In genomic region chr12:109735825-109736551, GRCh38 we compare ENCODE assay signal across 13 cellular contexts. TPM values are rescaled to one million over a fixed set of nuclear protein-coding genes. Genes with fewer than 3 reads are reported as not detected.
DNase-seq lines count a peak whose midpoint lies in the region; ATAC-seq and TF ChIP-seq lines count a peak whose summit lies in the region.
"Had no signal": no experiment of that assay in that cellular context is flagged by ENCODE, and none has a peak within 500 bp of the region (broad histone marks: within the 10 kb centered on the region; RNA-seq: fewer than 3 reads in every experiment).

No MANE protein-coding gene starts in this region.

- no peak overlapping the region for H2AFZ ChIP-seq in IMR-90 (replicated peaks; ENCODE audit: low read length, poor library complexity)

- no peak overlapping the region for H2BK20ac ChIP-seq in IMR-90 (ENCODE audit: low read depth, low read length)

- TF ChIP-seq CTCF in 22Rv1 (IDR thresholded peaks at IDR 0.05) (no peak), IMR-90 (conservative IDR thresholded peaks at IDR 0.05; ENCODE audit: low read depth, low read length) (no peak), mucosa of descending colon (IDR thresholded peaks at IDR 0.05) (no peak)

- H3K27me3 ChIP-seq in IMR-90 (ENCODE audit: control insufficient read depth, insufficient read depth, low read length) = peaks cover 34% of the 10 kb centered on the region

- no TSS peak for BruUV-seq in IMR-90 (replicated peaks; lab: Mats Ljungman, UMichigan)

- no peak overlapping the region for H4K5ac ChIP-seq in IMR-90 (ENCODE audit: low read depth, low read length)

- H3K36me3 ChIP-seq in IMR-90 (ENCODE audit: control insufficient read depth, insufficient read depth, low read length) (no peaks in the 10 kb centered on the region), mucosa of descending colon (ENCODE audit: low read depth) (no peaks in the 10 kb centered on the region)

- no peak overlapping the region for H4K91ac ChIP-seq in IMR-90 (ENCODE audit: insufficient read depth, low read depth, low read length)

- no peaks in the 10 kb centered on the region for H4K20me1 ChIP-seq in IMR-90 (ENCODE audit: insufficient read depth, low read length)

- no peak overlapping the region for H3K9ac ChIP-seq in IMR-90 (ENCODE audit: low read depth, low read length)

- H3K9me3 ChIP-seq in IMR-90 (ENCODE audit: control insufficient read depth, insufficient read depth, low read length) = no peaks in the 10 kb centered on the region
- no peaks in the 10 kb centered on the region for H3K9me3 ChIP-seq in mucosa of descending colon

- no peak overlapping the region for H3K4ac ChIP-seq in IMR-90 (ENCODE audit: low read depth, low read length)

- H3K27ac ChIP-seq in 22Rv1 (peak overlapping the region; percentile 78), IMR-90 (ENCODE audit: insufficient read depth, low read length) (no peak overlapping the region)

- dilution Hi-C loops in IMR-90 (cut with HindIII; ENCODE audit: low sequenced_read_pairs, unreplicated experiment) = no loop called here

- H3K9me1 ChIP-seq in IMR-90 (ENCODE audit: insufficient read depth, low read length) = peaks cover 7% of the 10 kb centered on the region; the same call in 1 of the 2 replicates

- no peak for TF ChIP-seq POLR2A in IMR-90 (IDR thresholded peaks at IDR 0.05; ENCODE audit: low read depth, low read length)

- no peak overlapping the region for H2BK120ac ChIP-seq in IMR-90 (ENCODE audit: low read depth, low read length)

- H3K4me3 ChIP-seq in IMR-90 (ENCODE audit: insufficient read depth, low read depth, low read length) = no peak overlapping the region
- H3K4me3 ChIP-seq in mucosa of descending colon = no peak overlapping the region

- in situ Hi-C loops in IMR-90 (cut with MboI; ENCODE audit: low sequenced_read_pairs) = no loop called here

- H3K56ac ChIP-seq in IMR-90 (ENCODE audit: extremely low read depth, insufficient read depth, low read length) = no peak overlapping the region

- H4K8ac ChIP-seq in IMR-90 (ENCODE audit: low read depth in 2 of 2, low read length in 2 of 2) = no peak overlapping the region

- no peak overlapping the region for H3K18ac ChIP-seq in IMR-90 (ENCODE audit: low read depth, low read length)

- H2AK5ac ChIP-seq in IMR-90 (ENCODE audit: low read depth, low read length) = no peak overlapping the region

- 58% methylated on average over 3 of the region's 9 CpGs; no CpG with 5 or more reads in 1 of the 2 experiments for WGBS in IMR-90 (ENCODE audit: extremely low coverage in 2 of 2, insufficient read length in 1 of 2), 2 experiments

- H2BK5ac ChIP-seq in IMR-90 (ENCODE audit: low read depth, low read length, poor library complexity, severe bottlenecking) = no peak overlapping the region

- peaks cover 2% of the 10 kb centered on the region; the same call in 1 of the 2 replicates for H3K4me1 ChIP-seq in IMR-90 (ENCODE audit: control insufficient read depth, insufficient read depth, low read length)
- H3K4me1 ChIP-seq in mucosa of descending colon (ENCODE audit: low read depth) = no peaks in the 10 kb centered on the region

- ATAC-seq in IMR-90 (ENCODE audit: low read depth) (no peak), mucosa of descending colon (no peak), GM18502 (IDR thresholded peaks at IDR 0.05; ENCODE audit: poor library complexity, unreplicated experiment) (no peak)

- H2AK9ac ChIP-seq in IMR-90 (replicated peaks; ENCODE audit: low read depth, low read length, poor library complexity) = peak overlapping the region; percentile 45

- no peaks in the 10 kb centered on the region for H3K79me1 ChIP-seq in IMR-90 (ENCODE audit: low read depth in 1 of 2, low read length in 2 of 2)

- H3K4me2 ChIP-seq in IMR-90 (ENCODE audit: low read depth, low read length) = no peak overlapping the region

- no peak overlapping the region for H3K14ac ChIP-seq in IMR-90 (replicated peaks; ENCODE audit: low read depth, low read length)

- no peak overlapping the region for H2BK15ac ChIP-seq in IMR-90 (ENCODE audit: low read depth, low read length)

- DNase-seq in IMR-90 (no peak), cardiac septum (ENCODE audit: low spot score) (peak; percentile 74), mucosa of descending colon (peak in 2 of 3 donors; percentile 2 to 17), NCI-H1105 treated with DMSO at 0.1 percent for 48 hours (lab: John Stamatoyannopoulos, UW) (no peak), hippocampal formation (lab: John Stamatoyannopoulos, UW) (no peak), T-helper 9 cell (no peak)
- DNase-seq: AML-193; Kasumi-1; NCI-H1436 treated with DMSO at 0.1 percent for 48 hours; NCI-H510A; stimulated activated naive B cell treated with anti-CD40 and anti-IgM and Interleukin-4, amounts not matched to agents 10 μg/mL and 1 μg/mL and 100 μg/mL, for 72 hours had no signal

- intact Hi-C loops in IMR-90 (cut with micrococcal nuclease) = no loop called here
- intact Hi-C loops in cardiac septum (cut with DNase I) = no loop called here
- intact Hi-C loops in mucosa of descending colon (cut with DNase I, micrococcal nuclease) = no loop called here

- no peak overlapping the region for H3K23ac ChIP-seq in IMR-90 (ENCODE audit: low read depth, low read length)

- POLR2A ChIA-PET in IMR-90 (lab: Charles Lee; ENCODE audit: unreplicated experiment) = no interaction called here

- no peak for TF ChIP-seq RAD21 in IMR-90 (IDR thresholded peaks at IDR 0.05; ENCODE audit: low read length)

- CTCF ChIA-PET in IMR-90 (lab: Yijun Ruan, JAX) = no interaction called here

TF ChIP-seq in IMR-90, 13 proteins besides CTCF, POLR2A, EP300 and RAD21:
- no peak for TF ChIP-seq MXI1 (IDR thresholded peaks at IDR 0.05; ENCODE audit: borderline replicate concordance, low read depth, low read length)
- no peak for TF ChIP-seq RFX5 (IDR thresholded peaks at IDR 0.05; ENCODE audit: low read depth, low read length)
- TF ChIP-seq MAZ (IDR thresholded peaks at IDR 0.05; ENCODE audit: borderline replicate concordance, low read depth, low read length) = no peak
- no peak for TF ChIP-seq FOS (IDR thresholded peaks at IDR 0.05; ENCODE audit: low read depth, low read length)
- no peak for TF ChIP-seq ELK1 (IDR thresholded peaks at IDR 0.05; ENCODE audit: borderline replicate concordance, low read depth, low read length)
- no peak for TF ChIP-seq CEBPB (IDR thresholded peaks at IDR 0.05; ENCODE audit: low read depth, low read length)
- TF ChIP-seq CHD1 (IDR thresholded peaks at IDR 0.05; ENCODE audit: low read depth, low read length) = no peak
- TF ChIP-seq MAFK (IDR thresholded peaks at IDR 0.05; ENCODE audit: low read depth, low read length) = no peak
- TF ChIP-seq NFE2L2 (IDR thresholded peaks at IDR 0.05; ENCODE audit: low read depth, low read length) = no peak
- no peak for TF ChIP-seq USF2 (IDR thresholded peaks at IDR 0.05; ENCODE audit: low read depth, low read length)
- no peak for TF ChIP-seq RCOR1 (IDR thresholded peaks at IDR 0.05; ENCODE audit: insufficient replicate concordance, low read length)
- no peak for TF ChIP-seq BHLHE40 (IDR thresholded peaks at IDR 0.05; ENCODE audit: low read depth, low read length)
- no peak for TF ChIP-seq SMC3 (IDR thresholded peaks at IDR 0.05; ENCODE audit: low read depth, low read length)
TF ChIP-seq in IMR-90: peak in this region for 0.

RNA-seq across cellular contexts. Expression of gene FAM222A, which starts 22.4 kb away (rescaled TPM):
- total RNA-seq in IMR-90 (2012; rRNA removed) (under 0.01 TPM in 2 replicates), cardiac septum (7.8 TPM), mucosa of descending colon (1 to 10 TPM; 1.7 to 4.4 (median 3.5) TPM)
- polyA plus RNA-seq in IMR-90 (2012; rRNA removed) = 0.32 and 0.43 TPM in 2 replicates
- 0.30 and 0.31 TPM in 2 replicates for polyA plus RNA-seq in IMR-90 (2012; cell fraction: cytosol; rRNA removed)
- polyA plus RNA-seq in IMR-90 (2012; cell fraction: nucleus; rRNA removed; ENCODE audit: low replicate concordance) = 0.08 and 0.27 TPM in 2 replicates

Comparison
In these comparisons a context has a peak if more than half of its experiments do, and no peak if none do; other contexts are left out.
1. DNase-seq: peak in cardiac septum (single experiment) and mucosa of descending colon (2 of 3); none in IMR-90 (single experiment), NCI-H1105 treated with DMSO at 0.1 percent for 48 hours (single experiment), hippocampal formation (0 of 2) and T-helper 9 cell (single experiment).